ENCODE assay signal across 8 cellular contexts in genomic region chrX:101462892-101463291, GRCh38. TPM values are rescaled to one million over a fixed set of nuclear protein-coding genes. Genes with fewer than 3 reads are reported as not detected.
DNase-seq lines count a peak whose midpoint lies in the region; ATAC-seq and TF ChIP-seq lines count a peak whose summit lies in the region.

No MANE protein-coding gene starts in this region.

- DNase-seq in NCI-H146 treated with DMSO at 0.1 percent for 48 hours (lab: John Stamatoyannopoulos, UW; ENCODE audit: unreplicated experiment) (peak; percentile 36), mammary epithelial cell (peak; percentile 16), nucleus accumbens (lab: John Stamatoyannopoulos, UW) (no peak), body of pancreas (no peak), T1000 (lab: John Stamatoyannopoulos, UW) (no peak)

- no peak overlapping the region for H2AFZ ChIP-seq in mammary epithelial cell (ENCODE audit: low read depth, low read length)
- no peak overlapping the region for H2AFZ ChIP-seq in parathyroid adenoma

- in situ Hi-C loops in mammary epithelial cell (cut with MboI; ENCODE audit: low sequenced_read_pairs in 2 of 2) = no loop called here

- WGBS in mammary epithelial cell (ENCODE audit: low coverage, missing lambda C conversion rate) = 24% methylated on average over 3 of the region's 3 CpGs
- WGBS in body of pancreas, 2 donors = 69 to 86% methylated on average over 3 of the region's 3 CpGs

- no peaks in the 10 kb centered on the region for H3K9me3 ChIP-seq in mammary epithelial cell (replicated peaks; ENCODE audit: insufficient read depth, low read length)
- H3K9me3 ChIP-seq in parathyroid adenoma (ENCODE audit: control insufficient read depth, low read length) = no peaks in the 10 kb centered on the region
- no peaks in the 10 kb centered on the region for H3K9me3 ChIP-seq in body of pancreas

- H3K79me2 ChIP-seq in mammary epithelial cell (ENCODE audit: insufficient read depth, low read length) (no peaks in the 10 kb centered on the region), parathyroid adenoma (no peaks in the 10 kb centered on the region)

- dilution Hi-C loops in mammary epithelial cell (cut with HindIII; ENCODE audit: low sequenced_read_pairs) = no loop called here

- H3K9ac ChIP-seq in mammary epithelial cell (ENCODE audit: insufficient read depth, low read length) (no peak overlapping the region), parathyroid adenoma (no peak overlapping the region)

- no TSS peak for BruUV-seq in mammary epithelial cell (replicated peaks; lab: Mats Ljungman, UMichigan)

- intact Hi-C loops in mammary epithelial cell (cut with micrococcal nuclease) (loop anchor here (5.0 to 10.0 kb wide), 3 partner anchors 132 to 334 kb away; no protein-coding TSS in a partner anchor), body of pancreas (cut with DNase I) (no loop called here)

- ATAC-seq in GM18861 (IDR thresholded peaks at IDR 0.05; ENCODE audit: unreplicated experiment) (peak; percentile 69), HG03571 (IDR thresholded peaks at IDR 0.05; ENCODE audit: unreplicated experiment) (no peak), body of pancreas (no peak)

- TF ChIP-seq POLR2A in body of pancreas (IDR thresholded peaks at IDR 0.05) = no peak

- H3K36me3 ChIP-seq in mammary epithelial cell (ENCODE audit: insufficient read depth, low read length) (no peaks in the 10 kb centered on the region), parathyroid adenoma (ENCODE audit: control insufficient read depth, insufficient read depth, low read length) (no peaks in the 10 kb centered on the region), body of pancreas (replicated peaks in 1 of 2; ENCODE audit: insufficient read depth in 1 of 2, low read depth in 2 of 2) (no peaks in the 10 kb centered on the region)

- H3K27ac ChIP-seq in mammary epithelial cell (ENCODE audit: insufficient read depth, low read depth, low read length) (no peak overlapping the region), parathyroid adenoma (no peak overlapping the region), body of pancreas (no peak overlapping the region)

- TF ChIP-seq CTCF in mammary epithelial cell (conservative IDR thresholded peaks at IDR 0.05 in 1 of 2, IDR thresholded peaks at IDR 0.05 in 1 of 2; ENCODE audit: extremely low read depth in 1 of 2, insufficient read depth in 1 of 2, low read depth in 1 of 2, low read length in 2 of 2) = peak; percentile 26 to 62
- peak; percentile 8 for TF ChIP-seq CTCF in parathyroid adenoma (IDR thresholded peaks at IDR 0.05)
- peak in 2 of 7 experiments; percentile 18 to 29 for TF ChIP-seq CTCF in body of pancreas (IDR thresholded peaks at IDR 0.05)

- no peaks in the 10 kb centered on the region for H4K20me1 ChIP-seq in mammary epithelial cell (ENCODE audit: insufficient read depth, low read length)

- CTCF ChIA-PET in mammary epithelial cell (lab: Charles Lee; ENCODE audit: low non-redundant PET) = no interaction called here

- H3K4me1 ChIP-seq in mammary epithelial cell (ENCODE audit: insufficient read depth, low read length) = no peaks in the 10 kb centered on the region
- H3K4me1 ChIP-seq in parathyroid adenoma = no peaks in the 10 kb centered on the region
- no peaks in the 10 kb centered on the region for H3K4me1 ChIP-seq in body of pancreas

- H3K4me3 ChIP-seq in mammary epithelial cell (replicated peaks in 1 of 3; ENCODE audit: insufficient read depth in 1 of 3, low read depth in 2 of 3, low read length in 3 of 3) (no peak overlapping the region), parathyroid adenoma (ENCODE audit: low read depth, low read length) (no peak overlapping the region), body of pancreas (no peak overlapping the region)

- H3K27me3 ChIP-seq in mammary epithelial cell (ENCODE audit: insufficient read depth, low read length) = no peaks in the 10 kb centered on the region
- no peaks in the 10 kb centered on the region for H3K27me3 ChIP-seq in parathyroid adenoma (ENCODE audit: control insufficient read depth, insufficient read depth, low read length)
- H3K27me3 ChIP-seq in body of pancreas = no peaks in the 10 kb centered on the region

- H3K4me2 ChIP-seq in mammary epithelial cell (ENCODE audit: insufficient read depth, low read depth, low read length) = no peak overlapping the region
- H3K4me2 ChIP-seq in parathyroid adenoma (ENCODE audit: low read length) = no peak overlapping the region

RNA-seq across cellular contexts. Expression of gene ARMCX4, which starts 22.4 kb away (rescaled TPM):
- total RNA-seq in mammary epithelial cell (1 to 10 TPM; 1.8 to 3.5 TPM), body of pancreas (1 to 10 TPM; 6.5 to 6.6 TPM)
- 0.16 TPM for polyA plus RNA-seq in mammary epithelial cell
- not detected for polyA minus RNA-seq in mammary epithelial cell

RNA-seq across cellular contexts. Expression of gene HNRNPH2, which starts 54.9 kb away (rescaled TPM):
- total RNA-seq in mammary epithelial cell = 10 to 100 TPM; 49.1 to 51.2 TPM
- polyA plus RNA-seq in mammary epithelial cell = 29.6 TPM
- 26.9 TPM for polyA minus RNA-seq in mammary epithelial cell
- total RNA-seq in body of pancreas = 10 to 100 TPM; 24.1 to 25.7 TPM

RNA-seq across cellular contexts. Expression of gene GLA, which starts 55.2 kb away (rescaled TPM):
- total RNA-seq in mammary epithelial cell (10 to 100 TPM; 21.3 to 28.8 TPM), body of pancreas (1 to 10 TPM; 6.2 to 7.6 TPM)
- 43.4 TPM for polyA plus RNA-seq in mammary epithelial cell
- 75.7 TPM for polyA minus RNA-seq in mammary epithelial cell

Comparison
In these comparisons a context has a peak if more than half of its experiments do, and no peak if none do; other contexts are left out.
1. DNase-seq: peak in NCI-H146 treated with DMSO at 0.1 percent for 48 hours (single experiment) and mammary epithelial cell (single experiment); none in nucleus accumbens (0 of 56), body of pancreas (0 of 4) and T1000 (single experiment).